Comparison of ENCODE assay signal across 21 cellular contexts in the genomic region with DNA sequence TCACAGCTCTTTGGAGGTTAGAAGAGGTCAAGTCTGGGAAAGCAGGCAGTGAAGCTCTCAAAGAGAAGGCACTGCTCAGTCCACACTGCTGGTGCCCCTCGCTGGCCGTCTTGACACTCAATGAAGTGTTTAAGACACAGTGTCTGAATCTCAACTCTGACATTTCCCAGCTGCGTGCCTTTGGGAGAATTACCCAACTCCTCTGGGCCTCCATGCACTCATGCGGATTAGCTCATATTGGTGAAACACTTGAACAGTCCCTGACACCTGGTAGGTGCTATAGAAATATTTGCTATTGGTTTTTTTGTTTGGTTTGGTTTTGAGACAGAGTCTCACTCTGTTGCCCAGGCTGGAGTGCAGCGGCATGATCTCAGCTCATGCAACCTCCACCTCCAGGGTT.
DNase-seq lines count a peak whose midpoint lies in the region; ATAC-seq and TF ChIP-seq lines count a peak whose summit lies in the region.
"Had no signal": no experiment of that assay in that cellular context is flagged by ENCODE, and none has a peak within 500 bp of the region (broad histone marks: within the 10 kb centered on the region; RNA-seq: fewer than 3 reads in every experiment).

No MANE protein-coding gene starts in this region.

- TF ChIP-seq POLR2A in adrenal gland (IDR thresholded peaks at IDR 0.05) = no peak

- intact Hi-C loops in upper lobe of right lung (cut with DNase I) (no loop called here), adrenal gland (cut with DNase I) (no loop called here)

- TF ChIP-seq CTCF in VCaP (conservative IDR thresholded peaks at IDR 0.05) (no peak), upper lobe of right lung (IDR thresholded peaks at IDR 0.05) (no peak), adrenal gland (IDR thresholded peaks at IDR 0.05) (no peak)

- DNase-seq in NCI-H510A treated with DMSO at 0.1 percent for 48 hours (lab: John Stamatoyannopoulos, UW) (peak; percentile 22), NCI-H510A (lab: John Stamatoyannopoulos, UW) (no peak), NCI-H2029 treated with DMSO at 0.1 percent for 48 hours (lab: John Stamatoyannopoulos, UW) (peak; percentile 17), upper lobe of right lung (no peak), adrenal gland (no peak)
- no peak for DNase-seq in stimulated activated CD4-positive, alpha-beta T cell treated with anti-CD3 and anti-CD28 coated beads, Interleukin-2, amount 100 ng/mL, for 48 hours
- DNase-seq: 8988T; ACHN; Caco-2; CD8-positive, alpha-beta T cell; DMS79 treated with DMSO at 0.1 percent for 48 hours; Karpas-422; NCI-H1436; NCI-H187; NCI-H446; Peyer's patch; SK-N-SH; SW 1271 had no signal

- 81 to 100% (median 90%) methylated on average over 5 of the region's 5 CpGs for WGBS in adrenal gland, 4 donors

- H3K36me3 ChIP-seq in upper lobe of right lung (no peaks in the 10 kb centered on the region), adrenal gland (replicated peaks in 1 of 2) (no peaks in the 10 kb centered on the region)
- H3K36me3 ChIP-seq: BE2C, Peyer's patch had no signal

- H3K4me3 ChIP-seq in upper lobe of right lung (no peak overlapping the region), adrenal gland (no peak overlapping the region)
- H3K4me3 ChIP-seq: Peyer's patch had no signal

- H3K4me1 ChIP-seq in upper lobe of right lung = peaks cover 10% of the 10 kb centered on the region
- no peaks in the 10 kb centered on the region for H3K4me1 ChIP-seq in adrenal gland (replicated peaks in 1 of 2)
- H3K4me1 ChIP-seq: Caco-2 had no signal

- ATAC-seq in upper lobe of right lung (peak; percentile 28), HG03520 (IDR thresholded peaks at IDR 0.05; ENCODE audit: unreplicated experiment) (no peak)
- ATAC-seq: CD8-positive, alpha-beta T cell had no signal

- no peaks in the 10 kb centered on the region for H3K9me3 ChIP-seq in upper lobe of right lung
- H3K9me3 ChIP-seq in adrenal gland (replicated peaks in 1 of 3) = no peaks in the 10 kb centered on the region
- H3K9me3 ChIP-seq: BE2C, Caco-2, Peyer's patch, SK-N-SH had no signal

- H3K27me3 ChIP-seq in upper lobe of right lung (peaks cover 10% of the 10 kb centered on the region), adrenal gland (no peaks in the 10 kb centered on the region)
- H3K27me3 ChIP-seq: BE2C, Peyer's patch had no signal

- H3K27ac ChIP-seq in VCaP (peak overlapping the region; percentile 78), upper lobe of right lung (no peak overlapping the region), adrenal gland (no peak overlapping the region)
- H3K27ac ChIP-seq: Peyer's patch had no signal

Comparison
In these comparisons a context has a peak if more than half of its experiments do, and no peak if none do; other contexts are left out.
1. DNase-seq: peak in NCI-H510A treated with DMSO at 0.1 percent for 48 hours (single experiment) and NCI-H2029 treated with DMSO at 0.1 percent for 48 hours (single experiment); none in NCI-H510A (single experiment), upper lobe of right lung (single experiment), stimulated activated CD4-positive, alpha-beta T cell treated with anti-CD3 and anti-CD28 coated beads, Interleukin-2, amount 100 ng/mL, for 48 hours (0 of 2) and adrenal gland (0 of 7).